In genomic region chrX:107449490-107450175, GRCh38 we compare ENCODE assay signal across 8 cellular contexts. TPM values are rescaled to one million over a fixed set of nuclear protein-coding genes. Genes with fewer than 3 reads are reported as not detected.
DNase-seq lines count a peak whose midpoint lies in the region; ATAC-seq and TF ChIP-seq lines count a peak whose summit lies in the region.

Gene FRMPD3 (plus strand): TSS chrX:107449652. CDS start chrX:107526589, 76,937 bp downstream.

- no peak for TF ChIP-seq POLR2A in breast epithelium (IDR thresholded peaks at IDR 0.05)

- no peak within 1 kb of the TSS for H2AFZ ChIP-seq in ACC112 (ENCODE audit: low read length, unreplicated experiment)

- intact Hi-C loops in breast epithelium (cut with DNase I; ENCODE audit: low total_unique reads) = no loop called here
- intact Hi-C loops in mucosa of descending colon (cut with DNase I, micrococcal nuclease) = no loop called here

- no peaks in the 10 kb centered on the region for H3K79me2 ChIP-seq in ACC112 (ENCODE audit: control insufficient read depth, insufficient read depth, low read length, unreplicated experiment)

- TF ChIP-seq CTCF in HEK293 (tag by site-specific recombination; IDR thresholded peaks at IDR 0.05) = no peak
- no peak for TF ChIP-seq CTCF in breast epithelium (IDR thresholded peaks at IDR 0.05)
- TF ChIP-seq CTCF in mucosa of descending colon (IDR thresholded peaks at IDR 0.05) = no peak

- H3K4me3 ChIP-seq in ACC112 (ENCODE audit: low read depth, low read length) = peak within 1 kb of the TSS; percentile 59
- peak within 1 kb of the TSS; percentile 40 for H3K4me3 ChIP-seq in HEK293 (ENCODE audit: low read depth, low read length)
- H3K4me3 ChIP-seq in breast epithelium = peak within 1 kb of the TSS; percentile 33 to 66 (median 49)
- no peak within 1 kb of the TSS for H3K4me3 ChIP-seq in mucosa of descending colon

- H3K27ac ChIP-seq in ACC112 (ENCODE audit: low read depth, low read length) = no peak within 1 kb of the TSS
- peak within 1 kb of the TSS; percentile 4; the same call in 1 of the 2 replicates for H3K27ac ChIP-seq in HEK293 (ENCODE audit: extremely low read depth, low read depth, low read length)
- H3K27ac ChIP-seq in breast epithelium = no peak within 1 kb of the TSS

- CTCF ChIA-PET in HEK293 (lab: Yijun Ruan, JAX) = no interaction called here

- DNase-seq in breast epithelium (ENCODE audit: low spot score in 2 of 2) = no peak
- peak in 1 of 3 donors; percentile 27 for DNase-seq in mucosa of descending colon
- no peak for DNase-seq in dedifferentiated amniotic fluid mesenchymal stem cell (ENCODE audit: extremely low spot score)
- DNase-seq in SKM-1 treated with dmso at 0.1 percent for 144 hours (lab: John Stamatoyannopoulos, UW; ENCODE audit: unreplicated experiment) = no peak

- H3K27me3 ChIP-seq in ACC112 (ENCODE audit: insufficient read depth, low read length) = peaks cover 71% of the 10 kb centered on the region
- H3K27me3 ChIP-seq in breast epithelium = peaks cover 3 to 93% of the 10 kb centered on the region in 2 donors

- H3K36me3 ChIP-seq in ACC112 (ENCODE audit: insufficient read depth, low read length) (no peaks in the 10 kb centered on the region), HEK293 (ENCODE audit: control insufficient read depth in 2 of 2, insufficient read depth in 1 of 2, low read length in 2 of 2) (no peaks in the 10 kb centered on the region), breast epithelium (no peaks in the 10 kb centered on the region), mucosa of descending colon (ENCODE audit: low read depth) (no peaks in the 10 kb centered on the region)

- POLR2A ChIA-PET in HEK293 (lab: Yijun Ruan, JAX) = no interaction called here

- ATAC-seq in mucosa of descending colon (peak; percentile 17), GM21529 (IDR thresholded peaks at IDR 0.05; ENCODE audit: unreplicated experiment) (no peak), GM21723 (IDR thresholded peaks at IDR 0.05; ENCODE audit: unreplicated experiment) (no peak)

- no peaks in the 10 kb centered on the region for H3K4me1 ChIP-seq in ACC112 (ENCODE audit: control insufficient read depth, insufficient read depth, low read length, unreplicated experiment)
- H3K4me1 ChIP-seq in HEK293 (ENCODE audit: control insufficient read depth, insufficient read depth, low read length) = peaks cover 3% of the 10 kb centered on the region; the same call in 1 of the 2 replicates
- H3K4me1 ChIP-seq in breast epithelium = no peaks in the 10 kb centered on the region
- no peaks in the 10 kb centered on the region for H3K4me1 ChIP-seq in mucosa of descending colon (ENCODE audit: low read depth)

- H3K9me3 ChIP-seq in HEK293 (ENCODE audit: control insufficient read depth, insufficient read depth, low read depth, low read length) (no peaks in the 10 kb centered on the region), breast epithelium (no peaks in the 10 kb centered on the region), mucosa of descending colon (no peaks in the 10 kb centered on the region)

TF ChIP-seq in HEK293, 187 proteins besides CTCF, POLR2A, EP300 and RAD21:
- TF ChIP-seq ZNF292 (tag by site-specific recombination; IDR thresholded peaks at IDR 0.05; ENCODE audit: borderline replicate concordance, low read depth) = no peak
- peak; percentile 97 for TF ChIP-seq ZNF513 (tag by site-specific recombination; IDR thresholded peaks at IDR 0.05)
- TF ChIP-seq ZNF221 (tag by site-specific recombination; IDR thresholded peaks at IDR 0.05; ENCODE audit: borderline replicate concordance) = no peak
- no peak for TF ChIP-seq GLI4 (tag by site-specific recombination; IDR thresholded peaks at IDR 0.05)
- no peak for TF ChIP-seq ZNF658 (tag by site-specific recombination; IDR thresholded peaks at IDR 0.05)
- TF ChIP-seq ZNF701 (tag by site-specific recombination; IDR thresholded peaks at IDR 0.05) = no peak
- no peak for TF ChIP-seq OSR2 (tag by site-specific recombination; IDR thresholded peaks at IDR 0.05)
- no peak for TF ChIP-seq ZNF791 (tag by site-specific recombination; IDR thresholded peaks at IDR 0.05)
- peak; percentile 83 for TF ChIP-seq ZFHX2 (tag by site-specific recombination; conservative IDR thresholded peaks at IDR 0.05)

RNA-seq across cellular contexts. Expression of gene FRMPD3, which starts in this region (rescaled TPM):
- under 1 TPM in 2 of 3 donors, not detected in 1; 0.33 to 0.59 TPM for total RNA-seq in breast epithelium
- total RNA-seq in mucosa of descending colon = under 1 TPM in 2 of 3 donors, not detected in 1; 0.22 TPM

Comparison
In these comparisons a context has a peak if more than half of its experiments do, and no peak if none do; other contexts are left out.
1. Peak in ATAC-seq in mucosa of descending colon; RNA of the gene not detected or under 1 TPM.